In genomic region chr1:1273152-1273534, GRCh38 we compare ENCODE assay signal across 8 cellular contexts. TPM values are rescaled to one million over a fixed set of nuclear protein-coding genes. Genes with fewer than 3 reads are reported as not detected.
A peak's percentile ranks its signal among the peaks of the same experiment; 100 is the strongest.
DNase-seq lines count a peak whose midpoint lies in the region; ATAC-seq and TF ChIP-seq lines count a peak whose summit lies in the region.

No MANE protein-coding gene starts in this region.

- TF ChIP-seq CTCF in ascending aorta (IDR thresholded peaks at IDR 0.05) (no peak), liver (IDR thresholded peaks at IDR 0.05; ENCODE audit: low read depth, low read length, missing input control) (no peak), upper lobe of right lung (IDR thresholded peaks at IDR 0.05) (no peak)

- ATAC-seq in GM18517 (IDR thresholded peaks at IDR 0.05; ENCODE audit: unreplicated experiment) (peak; percentile 4), HG03108 (IDR thresholded peaks at IDR 0.05; ENCODE audit: unreplicated experiment) (peak; percentile 13), upper lobe of right lung (no peak), HG02870 (IDR thresholded peaks at IDR 0.05; ENCODE audit: unreplicated experiment) (no peak)

- H3K9me3 ChIP-seq in ascending aorta (no peaks in the 10 kb centered on the region), liver (ENCODE audit: control insufficient read depth in 4 of 4, low read length in 3 of 4) (no peaks in the 10 kb centered on the region), upper lobe of right lung (no peaks in the 10 kb centered on the region)

- H3K27ac ChIP-seq in ascending aorta = peak overlapping the region; percentile 67 to 74
- H3K27ac ChIP-seq in liver (ENCODE audit: low read depth in 1 of 2, low read length in 2 of 2) = peak overlapping the region in 1 of 2 donors; percentile 23
- peak overlapping the region; percentile 78 for H3K27ac ChIP-seq in upper lobe of right lung

- H3K36me3 ChIP-seq in ascending aorta = no peaks in the 10 kb centered on the region
- H3K36me3 ChIP-seq in liver (ENCODE audit: control insufficient read depth in 4 of 4, insufficient read depth in 3 of 4, low read depth in 1 of 4, low read length in 3 of 4) = peaks cover 0 to 2% (median under 1%) of the 10 kb centered on the region in 4 donors
- peaks cover 4% of the 10 kb centered on the region for H3K36me3 ChIP-seq in upper lobe of right lung

- H3K4me3 ChIP-seq in ascending aorta = peak overlapping the region; percentile 97 to 98
- peak overlapping the region; percentile 89 to 95 (median 94) for H3K4me3 ChIP-seq in liver (ENCODE audit: low read depth in 1 of 3, low read length in 3 of 3)
- H3K4me3 ChIP-seq in upper lobe of right lung = peak overlapping the region; percentile 86

- peaks cover 29 to 39% of the 10 kb centered on the region in 2 donors for H3K4me1 ChIP-seq in ascending aorta
- peaks cover 13 to 39% (median 30%) of the 10 kb centered on the region in 4 donors for H3K4me1 ChIP-seq in liver (ENCODE audit: control insufficient read depth in 4 of 4, insufficient read depth in 4 of 4, low read length in 3 of 4)
- H3K4me1 ChIP-seq in upper lobe of right lung = peaks cover 37% of the 10 kb centered on the region

- TF ChIP-seq RAD21 in liver (IDR thresholded peaks at IDR 0.05) = no peak

- under 1% methylated on average over 39 of the region's 39 CpGs for WGBS in liver

- H3K27me3 ChIP-seq in ascending aorta (no peaks in the 10 kb centered on the region), liver (ENCODE audit: control insufficient read depth in 4 of 4, insufficient read depth in 4 of 4, low read length in 3 of 4) (no peaks in the 10 kb centered on the region), upper lobe of right lung (no peaks in the 10 kb centered on the region)

- DNase-seq in ascending aorta (ENCODE audit: low spot score in 2 of 2) = peak in 1 of 2 donors; percentile 61
- DNase-seq in upper lobe of right lung = peak; percentile 71
- DNase-seq in AG08396 (ENCODE audit: low spot score) = no peak
- DNase-seq in cerebellum (ENCODE audit: low spot score) = no peak

- peak overlapping the region; percentile 43 to 73 for H3K9ac ChIP-seq in liver (ENCODE audit: low read depth in 1 of 2, low read length in 2 of 2)

- intact Hi-C loops in ascending aorta (cut with DNase I) = loop anchor here (1.0 to 2.0 kb wide), 4 partner anchors 40 to 157 kb away; partner anchors contain the start of genes AURKAIP1, B3GALT6, C1orf159 and MRPL20
- intact Hi-C loops in upper lobe of right lung (cut with DNase I) = no loop called here

TF ChIP-seq in liver, 16 proteins besides CTCF, POLR2A, EP300 and RAD21:
- no peak for TF ChIP-seq RXRA (IDR thresholded peaks at IDR 0.05)
- no peak for TF ChIP-seq FOXA2 (IDR thresholded peaks at IDR 0.05)
- no peak for TF ChIP-seq SP1 (IDR thresholded peaks at IDR 0.05)
- TF ChIP-seq HNF4G (IDR thresholded peaks at IDR 0.05) = no peak
- TF ChIP-seq EGR1 (IDR thresholded peaks at IDR 0.05; ENCODE audit: low read depth in 2 of 2) = no peak
- TF ChIP-seq MAX (IDR thresholded peaks at IDR 0.05) = no peak
- no peak for TF ChIP-seq GABPA (IDR thresholded peaks at IDR 0.05 in 1 of 2, conservative IDR thresholded peaks at IDR 0.05 in 1 of 2)
- TF ChIP-seq NR2F2 (IDR thresholded peaks at IDR 0.05) = no peak
- TF ChIP-seq FOXA1 (IDR thresholded peaks at IDR 0.05) = no peak
- no peak for TF ChIP-seq ATF3 (IDR thresholded peaks at IDR 0.05)
- TF ChIP-seq TAF1 (conservative IDR thresholded peaks at IDR 0.05) = no peak
- TF ChIP-seq YY1 (IDR thresholded peaks at IDR 0.05) = no peak
- no peak for TF ChIP-seq JUND (IDR thresholded peaks at IDR 0.05)

RNA-seq across cellular contexts. Expression of gene UBE2J2, which starts 0.5 kb away (rescaled TPM):
- total RNA-seq in ascending aorta (25.2 TPM), liver (10 to 100 TPM; 25.2 to 30.4 TPM), upper lobe of right lung (52.5 TPM), cerebellum (32.1 TPM)
- polyA plus RNA-seq in liver = 10 to 100 TPM; 21.0 to 26.3 TPM

RNA-seq across cellular contexts. Expression of gene SCNN1D, which starts 7.1 kb away (rescaled TPM):
- 0.32 TPM for total RNA-seq in ascending aorta
- 1 to 10 TPM in 1 of 2 donors, under 1 TPM in 1; 0.79 to 1.5 TPM for total RNA-seq in liver
- 1 to 10 TPM in 1 of 2 donors, under 1 TPM in 1; 0.51 to 1.1 TPM for polyA plus RNA-seq in liver
- total RNA-seq in upper lobe of right lung = 3.6 TPM
- total RNA-seq in cerebellum = 4.4 TPM

RNA-seq across cellular contexts. Expression of gene C1QTNF12, which starts 26.6 kb away (rescaled TPM):
- total RNA-seq in ascending aorta (not detected), liver (not detected), upper lobe of right lung (2.6 TPM), cerebellum (0.45 TPM)
- polyA plus RNA-seq in liver = under 1 TPM; 0.39 to 0.40 TPM

RNA-seq across cellular contexts. Expression of gene ACAP3, which starts 34.6 kb away (rescaled TPM):
- total RNA-seq in ascending aorta (105 TPM), liver (10 to 100 TPM; 17.9 to 24.8 TPM), upper lobe of right lung (55.2 TPM), cerebellum (83.3 TPM)
- 10 to 100 TPM in 1 of 2 donors, 1 to 10 TPM in 1; 2.7 to 12.0 TPM for polyA plus RNA-seq in liver

RNA-seq across cellular contexts. Expression of gene PUSL1, which starts 35.3 kb away (rescaled TPM):
- total RNA-seq in ascending aorta (28.3 TPM), liver (10 to 100 TPM in 1 of 2 donors, 1 to 10 TPM in 1; 9.3 to 11.2 TPM), upper lobe of right lung (14.2 TPM), cerebellum (10.5 TPM)
- polyA plus RNA-seq in liver = 10 to 100 TPM in 1 of 2 donors, 1 to 10 TPM in 1; 9.5 to 14.9 TPM

Comparison
In these comparisons a context has a peak if more than half of its experiments do, and no peak if none do; other contexts are left out.
1. ATAC-seq: peak in GM18517 (single experiment) and HG03108 (single experiment); none in upper lobe of right lung (single experiment) and HG02870 (single experiment).
2. Peak in every context shown above with its lines, with median percentiles within 50 percentile points of each other: H3K4me3 ChIP-seq.